17 cellular contexts compared by ENCODE assay signal in the genomic region with DNA sequence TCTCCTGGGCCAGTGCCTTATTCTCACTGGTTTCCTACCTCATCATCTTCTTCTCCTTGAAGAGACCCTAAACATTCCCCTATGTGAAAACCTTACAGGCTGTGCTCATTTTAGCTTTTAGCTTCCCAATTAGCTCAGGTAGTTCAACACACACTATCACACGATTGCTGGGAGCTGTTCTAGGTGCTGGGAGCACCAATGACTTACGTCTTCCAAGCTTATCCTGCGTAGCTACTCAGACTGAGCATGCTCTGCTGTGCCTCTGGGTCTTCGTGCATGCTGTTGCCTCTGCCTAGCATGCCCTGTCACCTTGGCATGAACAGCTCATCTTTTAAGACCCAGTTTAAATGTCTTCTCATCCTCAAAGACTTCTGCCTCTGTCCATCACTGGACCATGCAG. TPM values are rescaled to one million over a fixed set of nuclear protein-coding genes. Genes with fewer than 3 reads are reported as not detected.
DNase-seq lines count a peak whose midpoint lies in the region; ATAC-seq and TF ChIP-seq lines count a peak whose summit lies in the region.
"Had no signal": no experiment of that assay in that cellular context is flagged by ENCODE, and none has a peak within 500 bp of the region (broad histone marks: within the 10 kb centered on the region; RNA-seq: fewer than 3 reads in every experiment).

No MANE protein-coding gene starts in this region.

- in situ Hi-C loops in gastrocnemius medialis (cut with MboI; ENCODE audit: low sequenced_read_pairs in 4 of 4), result no loop called here

- H3K27ac Mint-ChIP-seq in WTC11 (peak overlapping the region; percentile 2; the same call in 1 of the 2 replicates), nephron (peak overlapping the region; percentile 53 to 98 (median 96))
- H3K27ac Mint-ChIP-seq: CD8-positive, alpha-beta T cell had no signal

- ATAC-seq in WTC11 (no peak), upper lobe of right lung (no peak), gastrocnemius medialis (no peak)
- ATAC-seq: CD8-positive, alpha-beta T cell; Right ventricle myocardium inferior had no signal

- H3K27me3 Mint-ChIP-seq in WTC11 (ENCODE audit: low read depth) (no peaks in the 10 kb centered on the region), nephron (ENCODE audit: low read depth) (no peaks in the 10 kb centered on the region)

- H3K27me3 ChIP-seq in upper lobe of right lung (no peaks in the 10 kb centered on the region), osteoblast (ENCODE audit: insufficient read depth, low read length) (peaks cover 19% of the 10 kb centered on the region), gastrocnemius medialis (no peaks in the 10 kb centered on the region)
- H3K27me3 ChIP-seq: BLaER1 treated with 17β-estradiol and CSF1 and Interleukin-3, amounts not matched to agents 10 nM and 100 nM had no signal

- H2AFZ ChIP-seq in osteoblast (ENCODE audit: low read length), result no peak overlapping the region

- no peaks in the 10 kb centered on the region for H3K36me3 Mint-ChIP-seq in WTC11
- H3K36me3 Mint-ChIP-seq in nephron (ENCODE audit: low read depth), result no peaks in the 10 kb centered on the region
- H3K36me3 Mint-ChIP-seq: CD8-positive, alpha-beta T cell had no signal

- no peak overlapping the region for H3K4me2 ChIP-seq in osteoblast (ENCODE audit: insufficient read depth, low read length)
- H3K4me2 ChIP-seq: BLaER1 treated with 17β-estradiol and CSF1 and Interleukin-3, amounts not matched to agents 10 nM and 100 nM had no signal

- no peaks in the 10 kb centered on the region for H4K20me1 ChIP-seq in osteoblast (ENCODE audit: insufficient read depth, low read length)
- H4K20me1 ChIP-seq: BLaER1 treated with 17β-estradiol and CSF1 and Interleukin-3, amounts not matched to agents 10 nM and 100 nM had no signal

- no peak overlapping the region for H3K4me3 ChIP-seq in upper lobe of right lung
- H3K4me3 ChIP-seq in osteoblast (ENCODE audit: insufficient read depth, low read length), result no peak overlapping the region
- no peak overlapping the region for H3K4me3 ChIP-seq in gastrocnemius medialis
- H3K4me3 ChIP-seq: BLaER1 treated with 17β-estradiol and CSF1 and Interleukin-3, amounts not matched to agents 10 nM and 100 nM had no signal

- H3K9me3 ChIP-seq in upper lobe of right lung (no peaks in the 10 kb centered on the region), osteoblast (ENCODE audit: low read depth, low read length) (no peaks in the 10 kb centered on the region), gastrocnemius medialis (no peaks in the 10 kb centered on the region)
- H3K9me3 ChIP-seq: BLaER1 treated with 17β-estradiol and CSF1 and Interleukin-3, amounts not matched to agents 10 nM and 100 nM had no signal

- no peaks in the 10 kb centered on the region for H3K36me3 ChIP-seq in upper lobe of right lung
- no peaks in the 10 kb centered on the region for H3K36me3 ChIP-seq in osteoblast (ENCODE audit: insufficient read depth, low read length)
- H3K36me3 ChIP-seq in gastrocnemius medialis, result no peaks in the 10 kb centered on the region
- H3K36me3 ChIP-seq: BLaER1 treated with 17β-estradiol and CSF1 and Interleukin-3, amounts not matched to agents 10 nM and 100 nM had no signal

- H3K27ac ChIP-seq in upper lobe of right lung (no peak overlapping the region), osteoblast (ENCODE audit: low read depth, low read length) (no peak overlapping the region), gastrocnemius medialis (no peak overlapping the region)
- H3K27ac ChIP-seq: BLaER1 treated with 17β-estradiol and CSF1 and Interleukin-3, amounts not matched to agents 10 nM and 100 nM had no signal

- DNase-seq in WTC11 (ENCODE audit: low spot score) (no peak), dermis blood vessel endothelial cell (peak; percentile 8), upper lobe of right lung (peak; percentile 2), osteoblast (ENCODE audit: insufficient read length, low spot score, missing footprints) (no peak), DMS79 (lab: John Stamatoyannopoulos, UW) (no peak), gastrocnemius medialis (no peak)
- DNase-seq: Calu3; CD8-positive, alpha-beta T cell; HCEC 1CT; KBM-7; MV-4-11; NCI-H1694 treated with DMSO at 0.1 percent for 48 hours; NCI-H510A; NCI-H774 had no signal

- TF ChIP-seq POLR2A in gastrocnemius medialis (IDR thresholded peaks at IDR 0.05), result no peak

- intact Hi-C loops in upper lobe of right lung (cut with DNase I) (no loop called here), gastrocnemius medialis (cut with DNase I; ENCODE audit: low total_unique reads) (loop anchor here (5.0 kb wide), 1 partner anchor 36 kb away; no protein-coding TSS in a partner anchor)

- H3K4me1 ChIP-seq in upper lobe of right lung (no peaks in the 10 kb centered on the region), osteoblast (ENCODE audit: insufficient read depth, low read length) (peaks cover 6% of the 10 kb centered on the region), gastrocnemius medialis (no peaks in the 10 kb centered on the region)
- H3K4me1 ChIP-seq: BLaER1 treated with 17β-estradiol and CSF1 and Interleukin-3, amounts not matched to agents 10 nM and 100 nM had no signal

- POLR2A ChIA-PET in WTC11 (lab: Charles Lee), result no interaction called here

- H3K9me3 Mint-ChIP-seq in WTC11, result no peaks in the 10 kb centered on the region
- no peaks in the 10 kb centered on the region for H3K9me3 Mint-ChIP-seq in nephron
- H3K9me3 Mint-ChIP-seq: CD8-positive, alpha-beta T cell had no signal

- TF ChIP-seq CTCF in WTC11 (IDR thresholded peaks at IDR 0.05) (no peak), nephron (IDR thresholded peaks at IDR 0.05; ENCODE audit: unreplicated experiment in 3 of 3) (no peak), upper lobe of right lung (IDR thresholded peaks at IDR 0.05) (no peak), osteoblast (IDR thresholded peaks at IDR 0.05; ENCODE audit: extremely low read depth, low read depth, low read length) (no peak), gastrocnemius medialis (IDR thresholded peaks at IDR 0.05 in 4 of 5, conservative IDR thresholded peaks at IDR 0.05 in 1 of 5) (no peak)

- peaks cover 12% of the 10 kb centered on the region for H3K4me1 Mint-ChIP-seq in WTC11
- peaks cover 26% of the 10 kb centered on the region for H3K4me1 Mint-ChIP-seq in nephron

- H3K4me3 Mint-ChIP-seq in WTC11 (no peak overlapping the region), nephron (no peak overlapping the region)
- H3K4me3 Mint-ChIP-seq: CD8-positive, alpha-beta T cell had no signal

- H3K79me2 ChIP-seq in osteoblast (ENCODE audit: insufficient read depth, low read length), result no peaks in the 10 kb centered on the region

- CTCF ChIA-PET in WTC11 (lab: Charles Lee), result interaction anchor here (1.3 kb wide), 1 partner anchor 79 kb away, joined by 4 read pairs; no protein-coding TSS in a partner anchor

TF ChIP-seq in WTC11, 78 proteins besides CTCF, POLR2A, EP300 and RAD21:
- TF ChIP-seq, protein P1, sequence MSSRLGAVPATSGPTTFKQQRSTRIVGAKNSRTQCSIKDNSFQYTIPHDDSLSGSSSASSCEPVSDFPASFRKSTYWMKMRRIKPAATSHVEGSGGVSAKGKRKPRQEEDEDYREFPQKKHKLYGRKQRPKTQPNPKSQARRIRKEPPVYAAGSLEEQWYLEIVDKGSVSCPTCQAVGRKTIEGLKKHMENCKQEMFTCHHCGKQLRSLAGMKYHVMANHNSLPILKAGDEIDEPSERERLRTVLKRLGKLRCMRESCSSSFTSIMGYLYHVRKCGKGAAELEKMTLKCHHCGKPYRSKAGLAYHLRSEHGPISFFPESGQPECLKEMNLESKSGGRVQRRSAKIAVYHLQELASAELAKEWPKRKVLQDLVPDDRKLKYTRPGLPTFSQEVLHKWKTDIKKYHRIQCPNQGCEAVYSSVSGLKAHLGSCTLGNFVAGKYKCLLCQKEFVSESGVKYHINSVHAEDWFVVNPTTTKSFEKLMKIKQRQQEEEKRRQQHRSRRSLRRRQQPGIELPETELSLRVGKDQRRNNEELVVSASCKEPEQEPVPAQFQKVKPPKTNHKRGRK (CRISPR knock-in tag; IDR thresholded peaks at IDR 0.05; ENCODE audit: borderline replicate concordance), result no peak
- TF ChIP-seq ATF3 (CRISPR knock-in tag; conservative IDR thresholded peaks at IDR 0.05) (no peak), SMAD4 (CRISPR knock-in tag; IDR thresholded peaks at IDR 0.05) (no peak), SP1 (CRISPR knock-in tag; conservative IDR thresholded peaks at IDR 0.05) (no peak)

RNA-seq across cellular contexts. Expression of gene APEH, which starts 55.7 kb away (rescaled TPM):
- total RNA-seq in WTC11 (2021) (270 to 276 TPM (median 273 TPM) in 3 replicates), dermis blood vessel endothelial cell (128 and 178 TPM in 2 replicates), upper lobe of right lung (88.5 TPM), osteoblast (98.8 and 101 TPM in 2 replicates), gastrocnemius medialis (100 to 1,000 TPM; 103 to 140 (median 108) TPM)

Comparison
In these comparisons a context has a peak if more than half of its experiments do, and no peak if none do; other contexts are left out.
1. DNase-seq: peak in dermis blood vessel endothelial cell (single experiment) and upper lobe of right lung (single experiment); none in WTC11 (single experiment), osteoblast (single experiment), DMS79 (single experiment) and gastrocnemius medialis (0 of 2).